In the genomic region with DNA sequence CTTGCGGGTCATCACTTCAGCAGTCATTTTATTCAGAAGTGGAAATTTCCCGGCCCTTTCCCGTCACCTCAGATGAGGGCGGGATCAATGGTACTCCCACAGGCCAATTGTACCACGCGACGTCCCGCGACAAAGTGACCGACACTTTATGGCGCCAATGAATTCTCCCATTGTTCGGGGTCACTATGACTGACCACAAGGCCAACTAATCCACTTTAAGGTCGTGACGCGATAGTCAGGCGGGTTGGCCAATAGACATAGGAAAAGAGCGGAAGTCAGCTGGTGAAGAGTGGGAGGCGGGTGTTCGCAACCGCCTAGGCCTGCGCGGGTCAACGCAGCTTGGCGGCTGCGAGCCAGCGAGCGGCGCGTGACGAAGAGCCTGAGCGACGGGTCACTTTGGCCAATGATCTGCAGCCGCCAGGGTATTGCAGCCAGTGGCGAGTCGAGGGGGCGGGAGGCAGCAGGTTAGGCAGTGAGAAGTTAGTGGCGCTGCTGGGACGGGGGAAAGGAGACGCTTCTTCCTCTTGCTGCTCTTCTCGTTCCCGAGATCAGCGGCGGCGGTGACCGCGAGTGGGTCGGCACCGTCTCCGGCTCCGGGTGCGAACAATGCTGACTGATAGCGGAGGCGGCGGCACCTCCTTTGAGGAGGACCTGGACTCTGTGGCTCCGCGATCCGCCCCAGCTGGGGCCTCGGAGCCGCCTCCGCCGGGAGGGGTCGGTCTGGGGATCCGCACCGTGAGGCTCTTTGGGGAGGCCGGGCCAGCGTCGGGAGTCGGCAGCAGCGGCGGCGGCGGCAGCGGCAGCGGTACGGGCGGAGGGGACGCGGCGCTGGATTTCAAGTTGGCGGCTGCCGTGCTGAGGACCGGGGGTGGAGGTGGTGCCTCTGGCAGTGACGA, we compare ENCODE assay signal across 8 cellular contexts. TPM values are rescaled to one million over a fixed set of nuclear protein-coding genes. Genes with fewer than 3 reads are reported as not detected.
A peak's percentile ranks its signal among the peaks of the same experiment; 100 is the strongest.
DNase-seq lines count a peak whose midpoint lies in the region; ATAC-seq, FAIRE-seq and TF ChIP-seq lines count a peak whose summit lies in the region.

A gene with protein sequence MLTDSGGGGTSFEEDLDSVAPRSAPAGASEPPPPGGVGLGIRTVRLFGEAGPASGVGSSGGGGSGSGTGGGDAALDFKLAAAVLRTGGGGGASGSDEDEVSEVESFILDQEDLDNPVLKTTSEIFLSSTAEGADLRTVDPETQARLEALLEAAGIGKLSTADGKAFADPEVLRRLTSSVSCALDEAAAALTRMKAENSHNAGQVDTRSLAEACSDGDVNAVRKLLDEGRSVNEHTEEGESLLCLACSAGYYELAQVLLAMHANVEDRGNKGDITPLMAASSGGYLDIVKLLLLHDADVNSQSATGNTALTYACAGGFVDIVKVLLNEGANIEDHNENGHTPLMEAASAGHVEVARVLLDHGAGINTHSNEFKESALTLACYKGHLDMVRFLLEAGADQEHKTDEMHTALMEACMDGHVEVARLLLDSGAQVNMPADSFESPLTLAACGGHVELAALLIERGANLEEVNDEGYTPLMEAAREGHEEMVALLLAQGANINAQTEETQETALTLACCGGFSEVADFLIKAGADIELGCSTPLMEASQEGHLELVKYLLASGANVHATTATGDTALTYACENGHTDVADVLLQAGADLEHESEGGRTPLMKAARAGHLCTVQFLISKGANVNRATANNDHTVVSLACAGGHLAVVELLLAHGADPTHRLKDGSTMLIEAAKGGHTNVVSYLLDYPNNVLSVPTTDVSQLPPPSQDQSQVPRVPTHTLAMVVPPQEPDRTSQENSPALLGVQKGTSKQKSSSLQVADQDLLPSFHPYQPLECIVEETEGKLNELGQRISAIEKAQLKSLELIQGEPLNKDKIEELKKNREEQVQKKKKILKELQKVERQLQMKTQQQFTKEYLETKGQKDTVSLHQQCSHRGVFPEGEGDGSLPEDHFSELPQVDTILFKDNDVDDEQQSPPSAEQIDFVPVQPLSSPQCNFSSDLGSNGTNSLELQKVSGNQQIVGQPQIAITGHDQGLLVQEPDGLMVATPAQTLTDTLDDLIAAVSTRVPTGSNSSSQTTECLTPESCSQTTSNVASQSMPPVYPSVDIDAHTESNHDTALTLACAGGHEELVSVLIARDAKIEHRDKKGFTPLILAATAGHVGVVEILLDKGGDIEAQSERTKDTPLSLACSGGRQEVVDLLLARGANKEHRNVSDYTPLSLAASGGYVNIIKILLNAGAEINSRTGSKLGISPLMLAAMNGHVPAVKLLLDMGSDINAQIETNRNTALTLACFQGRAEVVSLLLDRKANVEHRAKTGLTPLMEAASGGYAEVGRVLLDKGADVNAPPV (N-terminal part only) (plus strand): TSS at position 472 of the 896 bp plus-strand sequence. CDS start 135 bp downstream, at position 607.

- dilution Hi-C loops in mammary epithelial cell (cut with HindIII; ENCODE audit: low sequenced_read_pairs), result no loop called here

- no peak for TF ChIP-seq CTCF in VCaP (conservative IDR thresholded peaks at IDR 0.05)
- TF ChIP-seq CTCF in mammary epithelial cell (conservative IDR thresholded peaks at IDR 0.05 in 1 of 2, IDR thresholded peaks at IDR 0.05 in 1 of 2; ENCODE audit: extremely low read depth in 1 of 2, insufficient read depth in 1 of 2, low read depth in 1 of 2, low read length in 2 of 2), result no peak

- CTCF ChIA-PET in mammary epithelial cell (lab: Charles Lee; ENCODE audit: low non-redundant PET), result no interaction called here

- in situ Hi-C loops in mammary epithelial cell (cut with MboI; ENCODE audit: low sequenced_read_pairs in 2 of 2), result loop anchor here in 1 of 2 donors (10.0 kb wide), 1 partner anchor 233 kb away; a partner anchor contains a TSS

- intact Hi-C loops in mammary epithelial cell (cut with micrococcal nuclease), result loop anchor here (1.0 to 10.0 kb wide), 2 partner anchors 28 to 233 kb away; a partner anchor contains a TSS

- peak within 1 kb of the TSS; percentile 92 for H3K4me2 ChIP-seq in mammary epithelial cell (ENCODE audit: insufficient read depth, low read depth, low read length)

- H4K20me1 ChIP-seq in mammary epithelial cell (ENCODE audit: insufficient read depth, low read length), result peaks cover 2% of the 10 kb centered on the region

- WGBS in mammary epithelial cell (ENCODE audit: low coverage, missing lambda C conversion rate), result 2% methylated on average over 34 of the region's 83 CpGs
- WGBS in small intestine, 3 donors, result 0 to 1% (median 1%) methylated on average over 66 to 83 of the region's 83 CpGs

- H3K9me3 ChIP-seq in mammary epithelial cell (replicated peaks; ENCODE audit: insufficient read depth, low read length), result no peaks in the 10 kb centered on the region
- no peaks in the 10 kb centered on the region for H3K9me3 ChIP-seq in iPS-20b (ENCODE audit: insufficient read depth, low read depth, low read length)
- H3K9me3 ChIP-seq in small intestine (ENCODE audit: control insufficient read depth, low read depth), result no peaks in the 10 kb centered on the region

- peak within 1 kb of the TSS; percentile 90 for H3K9ac ChIP-seq in mammary epithelial cell (ENCODE audit: insufficient read depth, low read length)
- H3K9ac ChIP-seq in iPS-20b (ENCODE audit: low read depth, low read length), result peak within 1 kb of the TSS; percentile 93

- peak; percentile 99 for DNase-seq in NCI-H2196 treated with DMSO at 0.1 percent for 48 hours (lab: John Stamatoyannopoulos, UW; ENCODE audit: unreplicated experiment)
- DNase-seq in mammary epithelial cell, result peak; percentile 100
- peak; percentile 100 for DNase-seq in small intestine

- peak within 1 kb of the TSS; percentile 75 for H3K27ac ChIP-seq in ACC112 (ENCODE audit: low read depth, low read length)
- H3K27ac ChIP-seq in VCaP, result peak within 1 kb of the TSS; percentile 95
- H3K27ac ChIP-seq in mammary epithelial cell (ENCODE audit: insufficient read depth, low read depth, low read length), result peak within 1 kb of the TSS; percentile 89
- H3K27ac ChIP-seq in iPS-20b (ENCODE audit: low read length), result peak within 1 kb of the TSS; percentile 95
- H3K27ac ChIP-seq in small intestine (ENCODE audit: low read depth in 1 of 2, low read length in 1 of 2), result peak within 1 kb of the TSS; percentile 98 to 99

- H2AFZ ChIP-seq in ACC112 (ENCODE audit: low read length, unreplicated experiment) (peak within 1 kb of the TSS; percentile 91), mammary epithelial cell (ENCODE audit: low read depth, low read length) (peak within 1 kb of the TSS; percentile 94)

- H3K27me3 ChIP-seq in ACC112 (ENCODE audit: insufficient read depth, low read length) (no peaks in the 10 kb centered on the region), mammary epithelial cell (ENCODE audit: insufficient read depth, low read length) (no peaks in the 10 kb centered on the region), iPS-20b (ENCODE audit: insufficient read depth, low read length) (no peaks in the 10 kb centered on the region), small intestine (ENCODE audit: control insufficient read depth in 2 of 2, insufficient read depth in 2 of 2, low read length in 2 of 2) (no peaks in the 10 kb centered on the region)

- peak; percentile 10 for FAIRE-seq in small intestine (lab: Jason Lieb, UNC)

- TSS peak; percentile 34 for BruUV-seq in mammary epithelial cell (replicated peaks; lab: Mats Ljungman, UMichigan)

- ATAC-seq in GM18870 (IDR thresholded peaks at IDR 0.05; ENCODE audit: unreplicated experiment), result peak; percentile 89
- ATAC-seq in HG03135 (IDR thresholded peaks at IDR 0.05; ENCODE audit: unreplicated experiment), result peak; percentile 85

- H3K4me1 ChIP-seq in ACC112 (ENCODE audit: control insufficient read depth, insufficient read depth, low read length, unreplicated experiment) (peaks cover 18% of the 10 kb centered on the region), mammary epithelial cell (ENCODE audit: insufficient read depth, low read length) (peaks cover 30% of the 10 kb centered on the region), iPS-20b (ENCODE audit: insufficient read depth, low read length) (peaks cover 16% of the 10 kb centered on the region), small intestine (ENCODE audit: control insufficient read depth in 2 of 2, insufficient read depth in 1 of 2, low read depth in 1 of 2, low read length in 1 of 2) (peaks cover 0 to 6% of the 10 kb centered on the region in 2 donors)

- H3K79me2 ChIP-seq in ACC112 (ENCODE audit: control insufficient read depth, insufficient read depth, low read length, unreplicated experiment) (peaks cover 49% of the 10 kb centered on the region), mammary epithelial cell (ENCODE audit: insufficient read depth, low read length) (peaks cover 50% of the 10 kb centered on the region)

- peak within 1 kb of the TSS; percentile 99 for H3K4me3 ChIP-seq in ACC112 (ENCODE audit: low read depth, low read length)
- peak within 1 kb of the TSS; percentile 93 to 99 (median 95) for H3K4me3 ChIP-seq in mammary epithelial cell (replicated peaks in 1 of 3; ENCODE audit: insufficient read depth in 1 of 3, low read depth in 2 of 3, low read length in 3 of 3)
- peak within 1 kb of the TSS; percentile 90 for H3K4me3 ChIP-seq in iPS-20b (ENCODE audit: low read length)
- H3K4me3 ChIP-seq in small intestine (ENCODE audit: low read depth in 1 of 2, low read length in 2 of 2), result peak within 1 kb of the TSS; percentile 93 to 98

- H3K36me3 ChIP-seq in ACC112 (ENCODE audit: insufficient read depth, low read length) (no peaks in the 10 kb centered on the region), mammary epithelial cell (ENCODE audit: insufficient read depth, low read length) (peaks cover 3% of the 10 kb centered on the region), iPS-20b (ENCODE audit: insufficient read depth, low read depth, low read length) (peaks cover 11% of the 10 kb centered on the region; the same call in 1 of the 2 replicates), small intestine (ENCODE audit: control insufficient read depth in 2 of 2, insufficient read depth in 2 of 2, low read length in 2 of 2) (peaks cover 0 to 3% of the 10 kb centered on the region in 2 donors)

RNA-seq across cellular contexts. Expression of the gene that starts here (rescaled TPM):
- total RNA-seq in mammary epithelial cell, result 10 to 100 TPM; 61.2 to 83.3 TPM
- 33.0 TPM for polyA plus RNA-seq in mammary epithelial cell
- 131 TPM for polyA minus RNA-seq in mammary epithelial cell
- 10 to 100 TPM; 44.2 to 72.7 (median 51.2) TPM for polyA plus RNA-seq in small intestine

Comparison
In these comparisons a context has a peak if more than half of its experiments do, and no peak if none do; other contexts are left out.
1. Peak in every context shown above with its lines: DNase-seq, ATAC-seq, H3K4me3 ChIP-seq and H3K27ac ChIP-seq.